In the genomic region with DNA sequence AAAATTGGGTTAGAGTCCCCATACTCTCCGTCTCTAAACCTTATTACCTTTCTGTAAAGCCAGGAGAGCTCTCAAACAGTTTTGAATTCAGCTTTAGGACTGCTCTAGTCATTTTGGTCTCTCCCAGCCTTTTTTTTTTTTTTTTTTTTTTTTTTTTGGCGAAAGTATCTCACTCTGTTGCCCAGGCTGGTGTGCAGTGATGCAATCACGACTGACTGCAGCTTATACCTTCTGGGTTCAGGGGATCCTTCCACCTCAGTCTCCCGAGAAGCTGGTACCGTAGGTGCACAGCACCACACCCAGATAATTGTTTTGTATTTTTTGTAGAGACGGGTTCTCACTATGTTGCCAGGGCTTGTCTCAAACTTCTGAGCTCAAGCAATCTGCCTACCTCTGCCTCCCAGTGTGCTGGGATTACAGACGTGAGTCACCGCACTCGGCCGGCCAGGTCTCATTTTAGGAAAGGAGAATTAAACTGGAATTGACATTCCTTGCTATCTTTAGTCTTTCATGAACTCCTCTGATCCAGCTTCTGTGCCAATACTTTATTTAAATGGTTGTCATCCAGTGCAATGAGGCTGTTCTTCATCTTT, we compare ENCODE assay signal across 25 cellular contexts. TPM values are rescaled to one million over a fixed set of nuclear protein-coding genes. Genes with fewer than 3 reads are reported as not detected.
DNase-seq lines count a peak whose midpoint lies in the region; ATAC-seq, FAIRE-seq and TF ChIP-seq lines count a peak whose summit lies in the region.
"Had no signal": no experiment of that assay in that cellular context is flagged by ENCODE, and none has a peak within 500 bp of the region (broad histone marks: within the 10 kb centered on the region; RNA-seq: fewer than 3 reads in every experiment).

No MANE protein-coding gene starts in this region.

- no peak for TF ChIP-seq EP300 in K562 (IDR thresholded peaks at IDR 0.05; ENCODE audit: low read length)

- no peaks in the 10 kb centered on the region for H4K20me1 ChIP-seq in K562 (replicated peaks; ENCODE audit: control insufficient read depth, insufficient read depth, low read length)

- no peaks in the 10 kb centered on the region for H3K4me1 ChIP-seq in K562 (replicated peaks in 1 of 2; ENCODE audit: control insufficient read depth in 2 of 2, insufficient read depth in 2 of 2, low read length in 2 of 2)

- no peak overlapping the region for H2AFZ ChIP-seq in K562 (ENCODE audit: low read depth, low read length)

- no peak for ATAC-seq in K562
- no peak for ATAC-seq in GM19397 (IDR thresholded peaks at IDR 0.05; ENCODE audit: unreplicated experiment)
- ATAC-seq: stimulated activated naive CD8-positive, alpha-beta T cell treated with anti-CD3 and anti-CD28 coated beads, Interleukin-15, Interleukin-2, amounts not matched to agents 100 U/mL and 50 U/mL, for 24 hours had no signal

- H3K36me3 ChIP-seq in MG63 (no peaks in the 10 kb centered on the region), K562 (ENCODE audit: control insufficient read depth, insufficient read depth, low read length) (no peaks in the 10 kb centered on the region)
- H3K36me3 ChIP-seq: spleen, thyroid gland had no signal

- H3K4me2 ChIP-seq in K562 (ENCODE audit: insufficient read depth, low read length): no peak overlapping the region

- H3K4me3 ChIP-seq in MG63: no peak overlapping the region
- H3K4me3 ChIP-seq in K562: no peak overlapping the region
- H3K4me3 ChIP-seq: dorsolateral prefrontal cortex, spleen, thyroid gland had no signal

- no peaks in the 10 kb centered on the region for H3K9me1 ChIP-seq in K562 (ENCODE audit: control insufficient read depth, insufficient read depth, low read length)

- POLR2A ChIA-PET in K562 (lab: Yijun Ruan, JAX): no interaction called here

- no TSS peak for BruUV-seq in K562 (replicated peaks; lab: Mats Ljungman, UMichigan)

- CTCF ChIA-PET in K562 (lab: Yijun Ruan, JAX; ENCODE audit: low intra/inter-chr PET ratio): no interaction called here

- in situ Hi-C loops in K562 (cut with MboI): loop anchor here (5.0 to 25.0 kb wide), 5 partner anchors 409 to 1389 kb away; no protein-coding TSS in a partner anchor

- no peak overlapping the region for H3K27ac ChIP-seq in K562 (ENCODE audit: extremely low read depth, low read depth, low read length)
- H3K27ac ChIP-seq: dorsolateral prefrontal cortex, epithelial cell of prostate, HL-60, spleen, thyroid gland had no signal

- no peaks in the 10 kb centered on the region for H3K79me2 ChIP-seq in K562 (ENCODE audit: control insufficient read depth, insufficient read depth, low read length)

- H3K27me3 ChIP-seq in MG63 (no peaks in the 10 kb centered on the region), K562 (ENCODE audit: control insufficient read depth in 2 of 2, insufficient read depth in 2 of 2, low read length in 2 of 2) (peaks cover 0 to 2% of the 10 kb centered on the region in 2 experiments; a peak in 2 of 5 replicates)
- H3K27me3 ChIP-seq: spleen, thyroid gland had no signal

- H3K9me3 ChIP-seq in MG63 (no peaks in the 10 kb centered on the region), K562 (replicated peaks; ENCODE audit: control insufficient read depth, insufficient read depth, low read depth, low read length) (no peaks in the 10 kb centered on the region)
- H3K9me3 ChIP-seq: spleen, thyroid gland had no signal

- no peak for TF ChIP-seq POLR2A in K562 (conservative IDR thresholded peaks at IDR 0.05)

- FAIRE-seq in K562 (lab: Jason Lieb, UNC): no peak
- FAIRE-seq: GM12892 had no signal

- H3K9ac ChIP-seq in K562 (ENCODE audit: insufficient read depth in 1 of 2, low read depth in 2 of 2, low read length in 2 of 2): no peak overlapping the region

- intact Hi-C loops in K562 (cut with micrococcal nuclease): loop anchor here (5.0 kb wide), 1 partner anchor 1369 kb away; no protein-coding TSS in a partner anchor

- TF ChIP-seq CTCF in K562 (IDR thresholded peaks at IDR 0.05 in 2 of 3, conservative IDR thresholded peaks at IDR 0.05 in 1 of 3; ENCODE audit: insufficient read depth in 2 of 3, low read depth in 1 of 3, low read length in 3 of 3): no peak

- TF ChIP-seq RAD21 in K562 (CRISPR knock-in tag; conservative IDR thresholded peaks at IDR 0.05 in 1 of 2, IDR thresholded peaks at IDR 0.05 in 1 of 2): no peak

- WGBS in K562 (ENCODE audit: insufficient coverage, low coverage, missing lambda C conversion rate): 26% methylated on average over 9 of the region's 10 CpGs

- peak; percentile 43 for DNase-seq in A172 (ENCODE audit: low spot score)
- DNase-seq in MG63: peak; percentile 83
- no peak for DNase-seq in K562 (ENCODE audit: extremely low read depth in 1 of 4, low spot score in 3 of 4)
- DNase-seq in islet precursor cell: peak; percentile 73
- no peak for DNase-seq in anterior cingulate cortex (lab: John Stamatoyannopoulos, UW)
- DNase-seq in MV-4-11 (lab: John Stamatoyannopoulos, UW): no peak
- no peak for DNase-seq in hepatic stellate cell (ENCODE audit: low spot score)
- DNase-seq: 8988T; activated CD4-positive, alpha-beta T cell treated with anti-CD3 and anti-CD28 coated beads for 1 hour; activated naive CD4-positive, alpha-beta T cell; activated T-cell treated with anti-CD3 and anti-CD28 coated beads, Interleukin-2, amount 50 U/mL, for 24 hours; amniotic stem cell; DMS79; dorsolateral prefrontal cortex; NCI-H1417 treated with DMSO at 0.1 percent for 48 hours; NCI-H69; nucleus accumbens; spleen; stimulated activated CD4-positive, alpha-beta T cell treated with anti-CD3 and anti-CD28 coated beads, Interleukin-4, amount 100 ng/mL, for 4 hours; stimulated activated naive CD8-positive, alpha-beta T cell treated with anti-CD3 and anti-CD28 coated beads, Interleukin-15, Interleukin-2, amounts not matched to agents 100 U/mL and 50 U/mL, for 24 hours; thyroid gland had no signal

TF ChIP-seq in K562, 482 proteins besides CTCF, POLR2A, EP300 and RAD21 (continues in another document):
- TF ChIP-seq, protein P1, sequence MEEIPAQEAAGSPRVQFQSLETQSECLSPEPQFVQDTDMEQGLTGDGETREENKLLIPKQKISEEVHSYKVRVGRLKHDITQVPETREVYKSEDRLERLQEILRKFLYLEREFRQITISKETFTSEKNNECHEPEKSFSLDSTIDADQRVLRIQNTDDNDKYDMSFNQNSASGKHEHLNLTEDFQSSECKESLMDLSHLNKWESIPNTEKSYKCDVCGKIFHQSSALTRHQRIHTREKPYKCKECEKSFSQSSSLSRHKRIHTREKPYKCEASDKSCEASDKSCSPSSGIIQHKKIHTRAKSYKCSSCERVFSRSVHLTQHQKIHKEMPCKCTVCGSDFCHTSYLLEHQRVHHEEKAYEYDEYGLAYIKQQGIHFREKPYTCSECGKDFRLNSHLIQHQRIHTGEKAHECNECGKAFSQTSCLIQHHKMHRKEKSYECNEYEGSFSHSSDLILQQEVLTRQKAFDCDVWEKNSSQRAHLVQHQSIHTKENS (CRISPR knock-in tag; IDR thresholded peaks at IDR 0.05): no peak
- TF ChIP-seq, protein P2, sequence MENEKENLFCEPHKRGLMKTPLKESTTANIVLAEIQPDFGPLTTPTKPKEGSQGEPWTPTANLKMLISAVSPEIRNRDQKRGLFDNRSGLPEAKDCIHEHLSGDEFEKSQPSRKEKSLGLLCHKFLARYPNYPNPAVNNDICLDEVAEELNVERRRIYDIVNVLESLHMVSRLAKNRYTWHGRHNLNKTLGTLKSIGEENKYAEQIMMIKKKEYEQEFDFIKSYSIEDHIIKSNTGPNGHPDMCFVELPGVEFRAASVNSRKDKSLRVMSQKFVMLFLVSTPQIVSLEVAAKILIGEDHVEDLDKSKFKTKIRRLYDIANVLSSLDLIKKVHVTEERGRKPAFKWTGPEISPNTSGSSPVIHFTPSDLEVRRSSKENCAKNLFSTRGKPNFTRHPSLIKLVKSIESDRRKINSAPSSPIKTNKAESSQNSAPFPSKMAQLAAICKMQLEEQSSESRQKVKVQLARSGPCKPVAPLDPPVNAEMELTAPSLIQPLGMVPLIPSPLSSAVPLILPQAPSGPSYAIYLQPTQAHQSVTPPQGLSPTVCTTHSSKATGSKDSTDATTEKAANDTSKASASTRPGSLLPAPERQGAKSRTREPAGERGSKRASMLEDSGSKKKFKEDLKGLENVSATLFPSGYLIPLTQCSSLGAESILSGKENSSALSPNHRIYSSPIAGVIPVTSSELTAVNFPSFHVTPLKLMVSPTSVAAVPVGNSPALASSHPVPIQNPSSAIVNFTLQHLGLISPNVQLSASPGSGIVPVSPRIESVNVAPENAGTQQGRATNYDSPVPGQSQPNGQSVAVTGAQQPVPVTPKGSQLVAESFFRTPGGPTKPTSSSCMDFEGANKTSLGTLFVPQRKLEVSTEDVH (IDR thresholded peaks at IDR 0.05; ENCODE audit: low read depth, partially characterized antibody): no peak
- TF ChIP-seq NCOA1 (IDR thresholded peaks at IDR 0.05; ENCODE audit: low read depth) (no peak), HNRNPH1 (optimal IDR thresholded peaks at IDR 0.05; ENCODE audit: low read depth, low read length) (no peak)

RNA-seq across cellular contexts. Expression of a gene that starts 31.4 kb away (rescaled TPM):
- total RNA-seq in A172 (2014; rRNA removed; shearing (Covaris generic)): 74.1 and 75.5 TPM in 2 replicates
- 44.1 and 44.5 TPM in 2 replicates for total RNA-seq in MG63 (2014; rRNA removed; shearing (Covaris generic); ENCODE audit: low replicate concordance)
- 20.2 and 20.9 TPM in 2 replicates for total RNA-seq in K562 (2011; cell fraction: chromatin; rRNA removed; ENCODE audit: low replicate concordance)
- 6.5 and 12.8 TPM in 2 replicates for total RNA-seq in K562 (2011; cell fraction: nucleolus; rRNA removed)
- total RNA-seq in K562 (2011; cell fraction: nucleoplasm; rRNA removed): 11.2 and 12.5 TPM in 2 replicates
- total RNA-seq in K562 (2014; rRNA removed) (18.8 and 26.1 TPM in 2 replicates), K562 (2014; rRNA removed; fragmentation: Illumina TruSeq; extraction: Trizol) (28.7 and 28.9 TPM in 2 replicates), K562 (2015; rRNA removed; fragmentation: Illumina TruSeq; extraction: Trizol) (29.9 and 31.5 TPM in 2 replicates), K562 (2021) (27.7 and 29.1 TPM in 2 replicates)
- polyA plus RNA-seq in K562 (2011; rRNA removed) (43.6 and 45.2 TPM in 2 replicates), K562 (2014; fragmentation: Illumina TruSeq; extraction: Trizol) (44.8 and 61.1 TPM in 2 replicates), K562 (2014; fragmentation: Nextera tagmentation; extraction: Ambion mirVana) (10 to 100 TPM; 60.0 to 67.3 TPM), K562 (2014; rRNA removed) (28.8 and 37.2 TPM in 2 replicates)
- polyA plus RNA-seq in K562 (2011; cell fraction: cytosol; rRNA removed): 33.6 and 39.3 TPM in 2 replicates
- polyA plus RNA-seq in K562 (2011; cell fraction: nucleus; rRNA removed): 13.3 and 17.7 TPM in 2 replicates
- polyA plus RNA-seq in K562 (2012): 25.3 and 34.6 TPM in 2 replicates
- 34.7 and 35.3 TPM in 2 replicates for polyA minus RNA-seq in K562 (2011; rRNA and poly(A)+ RNA removed)
- 13.1 and 19.8 TPM in 2 replicates for polyA minus RNA-seq in K562 (2011; cell fraction: cytosol; rRNA and poly(A)+ RNA removed)
- 4.3 and 9.9 TPM in 2 replicates for polyA minus RNA-seq in K562 (2011; cell fraction: nucleus; rRNA and poly(A)+ RNA removed)

Comparison
In these comparisons a context has a peak if more than half of its experiments do, and no peak if none do; other contexts are left out.
1. DNase-seq: peak in A172 (single experiment), MG63 (single experiment) and islet precursor cell (single experiment); none in K562 (0 of 4), anterior cingulate cortex (0 of 58), MV-4-11 (single experiment) and hepatic stellate cell (single experiment).